8 cellular contexts compared by ENCODE assay signal in the genomic region with DNA sequence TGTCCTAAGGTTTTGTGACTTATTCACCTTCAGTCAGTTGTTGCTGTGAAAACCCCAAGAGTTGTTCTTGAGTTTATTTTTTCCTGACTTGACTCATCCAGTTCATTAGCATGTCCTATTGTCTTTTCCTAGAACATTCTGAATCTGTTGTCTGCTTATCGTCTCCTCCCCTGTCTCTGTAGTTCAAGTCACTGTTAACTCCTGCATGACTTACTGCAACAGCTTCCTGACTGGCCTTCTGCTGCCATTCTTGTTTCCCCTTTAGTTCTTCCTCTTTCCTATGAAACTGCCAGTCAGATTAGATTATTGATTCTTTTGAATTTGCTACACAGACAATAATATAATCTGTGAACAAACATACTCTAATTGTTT.
A peak's percentile ranks its signal among the peaks of the same experiment; 100 is the strongest.
DNase-seq lines count a peak whose midpoint lies in the region; ATAC-seq and TF ChIP-seq lines count a peak whose summit lies in the region.

No MANE protein-coding gene starts in this region.

- H3K9ac ChIP-seq in NT2/D1 (ENCODE audit: insufficient read length, low read depth), result no peak overlapping the region

- DNase-seq in Right ventricle myocardium inferior (ENCODE audit: missing footprints) (no peak), cardiac septum (ENCODE audit: low spot score) (no peak), NT2/D1 (ENCODE audit: low read depth, low spot score) (peak; percentile 32), renal cortical epithelial cell (ENCODE audit: low read depth) (peak; percentile 96), NCI-H2196 treated with DMSO at 0.1 percent for 48 hours (lab: John Stamatoyannopoulos, UW; ENCODE audit: unreplicated experiment) (no peak), glutamatergic neuron (no peak), DMS 273 (lab: John Stamatoyannopoulos, UW; ENCODE audit: unreplicated experiment) (no peak)

- no peak overlapping the region for H3K27ac Mint-ChIP-seq in glutamatergic neuron (ENCODE audit: unreplicated experiment)

- peaks cover 9% of the 10 kb centered on the region for H3K36me3 Mint-ChIP-seq in glutamatergic neuron (ENCODE audit: unreplicated experiment)

- ATAC-seq in Right ventricle myocardium inferior (peak; percentile 59), esophagus mucosa (peak; percentile 91)

- peaks cover 4% of the 10 kb centered on the region for H3K4me1 Mint-ChIP-seq in glutamatergic neuron (ENCODE audit: low read depth, unreplicated experiment)

- TF ChIP-seq CTCF in glutamatergic neuron (IDR thresholded peaks at IDR 0.05; ENCODE audit: partially characterized antibody, unreplicated experiment), result no peak

- no peak overlapping the region for H3K4me3 Mint-ChIP-seq in glutamatergic neuron (ENCODE audit: unreplicated experiment)

- no peaks in the 10 kb centered on the region for H3K27me3 Mint-ChIP-seq in glutamatergic neuron (ENCODE audit: unreplicated experiment)

- H3K4me1 ChIP-seq in NT2/D1 (ENCODE audit: insufficient read depth, insufficient read length), result no peaks in the 10 kb centered on the region

- H3K36me3 ChIP-seq in NT2/D1 (ENCODE audit: insufficient read depth, insufficient read length, low read length), result no peaks in the 10 kb centered on the region

- no peak overlapping the region for H3K4me3 ChIP-seq in NT2/D1 (ENCODE audit: insufficient read length, low read depth)

- no peaks in the 10 kb centered on the region for H3K27me3 ChIP-seq in NT2/D1 (ENCODE audit: insufficient read depth, insufficient read length)

- H3K9me3 ChIP-seq in NT2/D1 (ENCODE audit: insufficient read depth, low read length), result no peaks in the 10 kb centered on the region; the same call in 1 of the 2 replicates

- intact Hi-C loops in Right ventricle myocardium inferior (cut with DNase I), result no loop called here
- intact Hi-C loops in cardiac septum (cut with DNase I), result no loop called here

- H3K9me3 Mint-ChIP-seq in glutamatergic neuron (ENCODE audit: unreplicated experiment), result peaks cover 2% of the 10 kb centered on the region

Comparison
In these comparisons a context has a peak if more than half of its experiments do, and no peak if none do; other contexts are left out.
1. DNase-seq: peak in NT2/D1 (single experiment) and renal cortical epithelial cell (single experiment); none in Right ventricle myocardium inferior (single experiment), cardiac septum (single experiment), NCI-H2196 treated with DMSO at 0.1 percent for 48 hours (single experiment), glutamatergic neuron (single experiment) and DMS 273 (single experiment).